ENCODE assay signal across 6 cellular contexts in the genomic region with DNA sequence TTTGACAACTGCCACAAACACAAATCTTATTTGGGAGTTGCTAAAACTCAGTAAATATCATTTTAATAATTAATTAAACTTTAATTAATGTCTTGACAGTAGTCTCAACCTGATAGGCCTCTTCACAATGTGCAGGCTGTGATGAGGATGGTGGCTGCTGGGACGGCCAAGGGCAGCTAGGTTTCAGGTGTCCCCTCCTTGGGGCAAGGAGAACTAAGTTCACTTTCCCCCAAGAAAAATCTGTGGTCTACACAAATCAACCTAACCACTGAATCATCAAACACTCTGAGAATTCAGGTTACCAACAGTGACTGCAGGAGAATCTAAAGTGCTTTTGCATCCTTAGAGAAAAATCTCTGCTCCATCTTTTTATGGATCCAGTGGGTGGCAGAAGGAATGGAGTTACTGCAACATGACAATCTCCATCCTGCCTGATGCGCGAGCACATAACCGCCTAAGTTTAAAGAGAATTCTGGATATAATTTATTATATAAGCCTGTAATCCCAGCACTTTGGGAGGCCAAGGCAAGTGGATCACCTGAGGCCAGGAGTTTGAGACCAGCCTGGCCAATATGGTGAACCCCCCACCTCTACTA.
"Had no signal": no experiment of that assay in that cellular context is flagged by ENCODE, and none has a peak within 500 bp of the region (broad histone marks: within the 10 kb centered on the region; RNA-seq: fewer than 3 reads in every experiment).

No MANE protein-coding gene starts in this region.

- ATAC-seq: HepG2, K562 had no signal

- H3K27ac ChIP-seq: HL-60 had no signal

- DNase-seq: IMR-90, KBM-7, KG1 had no signal

- H3K4me3 ChIP-seq: K562 had no signal
